In the genomic region with DNA sequence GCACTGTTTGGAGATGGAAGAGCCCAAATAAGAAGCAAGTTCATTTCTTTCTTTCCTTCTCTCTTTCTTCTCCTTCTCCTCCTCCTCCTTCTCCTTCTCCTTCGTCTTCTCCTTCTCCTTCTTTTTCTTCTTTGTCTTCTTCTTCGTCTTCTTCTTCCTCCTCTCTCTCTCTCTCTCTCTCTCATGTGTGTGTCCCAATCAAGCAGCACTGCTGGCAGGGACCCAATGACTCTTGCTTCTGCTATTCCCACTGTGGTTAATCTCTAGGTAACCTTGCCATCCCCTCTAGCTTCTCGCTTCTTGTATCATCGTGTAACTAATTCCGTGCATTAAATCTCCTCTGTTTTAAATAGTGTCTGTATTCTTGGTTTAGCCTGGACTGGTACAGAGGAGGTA, we compare ENCODE assay signal across 1 cellular context.
TF ChIP-seq lines count a peak whose summit lies in the region.

No MANE protein-coding gene starts in this region.

TF ChIP-seq in HepG2, 621 proteins besides CTCF, POLR2A, EP300 and RAD21 (continued from another document):
- TF ChIP-seq, protein P1, sequence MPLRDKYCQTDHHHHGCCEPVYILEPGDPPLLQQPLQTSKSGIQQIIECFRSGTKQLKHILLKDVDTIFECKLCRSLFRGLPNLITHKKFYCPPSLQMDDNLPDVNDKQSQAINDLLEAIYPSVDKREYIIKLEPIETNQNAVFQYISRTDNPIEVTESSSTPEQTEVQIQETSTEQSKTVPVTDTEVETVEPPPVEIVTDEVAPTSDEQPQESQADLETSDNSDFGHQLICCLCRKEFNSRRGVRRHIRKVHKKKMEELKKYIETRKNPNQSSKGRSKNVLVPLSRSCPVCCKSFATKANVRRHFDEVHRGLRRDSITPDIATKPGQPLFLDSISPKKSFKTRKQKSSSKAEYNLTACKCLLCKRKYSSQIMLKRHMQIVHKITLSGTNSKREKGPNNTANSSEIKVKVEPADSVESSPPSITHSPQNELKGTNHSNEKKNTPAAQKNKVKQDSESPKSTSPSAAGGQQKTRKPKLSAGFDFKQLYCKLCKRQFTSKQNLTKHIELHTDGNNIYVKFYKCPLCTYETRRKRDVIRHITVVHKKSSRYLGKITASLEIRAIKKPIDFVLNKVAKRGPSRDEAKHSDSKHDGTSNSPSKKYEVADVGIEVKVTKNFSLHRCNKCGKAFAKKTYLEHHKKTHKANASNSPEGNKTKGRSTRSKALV (CRISPR knock-in tag; IDR thresholded peaks at IDR 0.05), result no peak
- no peak for TF ChIP-seq TCF7L2 (IDR thresholded peaks at IDR 0.05; ENCODE audit: low read depth, low read length)
- no peak for TF ChIP-seq ZNF766 (CRISPR knock-in tag; IDR thresholded peaks at IDR 0.05; ENCODE audit: borderline replicate concordance)
- TF ChIP-seq, protein P2, sequence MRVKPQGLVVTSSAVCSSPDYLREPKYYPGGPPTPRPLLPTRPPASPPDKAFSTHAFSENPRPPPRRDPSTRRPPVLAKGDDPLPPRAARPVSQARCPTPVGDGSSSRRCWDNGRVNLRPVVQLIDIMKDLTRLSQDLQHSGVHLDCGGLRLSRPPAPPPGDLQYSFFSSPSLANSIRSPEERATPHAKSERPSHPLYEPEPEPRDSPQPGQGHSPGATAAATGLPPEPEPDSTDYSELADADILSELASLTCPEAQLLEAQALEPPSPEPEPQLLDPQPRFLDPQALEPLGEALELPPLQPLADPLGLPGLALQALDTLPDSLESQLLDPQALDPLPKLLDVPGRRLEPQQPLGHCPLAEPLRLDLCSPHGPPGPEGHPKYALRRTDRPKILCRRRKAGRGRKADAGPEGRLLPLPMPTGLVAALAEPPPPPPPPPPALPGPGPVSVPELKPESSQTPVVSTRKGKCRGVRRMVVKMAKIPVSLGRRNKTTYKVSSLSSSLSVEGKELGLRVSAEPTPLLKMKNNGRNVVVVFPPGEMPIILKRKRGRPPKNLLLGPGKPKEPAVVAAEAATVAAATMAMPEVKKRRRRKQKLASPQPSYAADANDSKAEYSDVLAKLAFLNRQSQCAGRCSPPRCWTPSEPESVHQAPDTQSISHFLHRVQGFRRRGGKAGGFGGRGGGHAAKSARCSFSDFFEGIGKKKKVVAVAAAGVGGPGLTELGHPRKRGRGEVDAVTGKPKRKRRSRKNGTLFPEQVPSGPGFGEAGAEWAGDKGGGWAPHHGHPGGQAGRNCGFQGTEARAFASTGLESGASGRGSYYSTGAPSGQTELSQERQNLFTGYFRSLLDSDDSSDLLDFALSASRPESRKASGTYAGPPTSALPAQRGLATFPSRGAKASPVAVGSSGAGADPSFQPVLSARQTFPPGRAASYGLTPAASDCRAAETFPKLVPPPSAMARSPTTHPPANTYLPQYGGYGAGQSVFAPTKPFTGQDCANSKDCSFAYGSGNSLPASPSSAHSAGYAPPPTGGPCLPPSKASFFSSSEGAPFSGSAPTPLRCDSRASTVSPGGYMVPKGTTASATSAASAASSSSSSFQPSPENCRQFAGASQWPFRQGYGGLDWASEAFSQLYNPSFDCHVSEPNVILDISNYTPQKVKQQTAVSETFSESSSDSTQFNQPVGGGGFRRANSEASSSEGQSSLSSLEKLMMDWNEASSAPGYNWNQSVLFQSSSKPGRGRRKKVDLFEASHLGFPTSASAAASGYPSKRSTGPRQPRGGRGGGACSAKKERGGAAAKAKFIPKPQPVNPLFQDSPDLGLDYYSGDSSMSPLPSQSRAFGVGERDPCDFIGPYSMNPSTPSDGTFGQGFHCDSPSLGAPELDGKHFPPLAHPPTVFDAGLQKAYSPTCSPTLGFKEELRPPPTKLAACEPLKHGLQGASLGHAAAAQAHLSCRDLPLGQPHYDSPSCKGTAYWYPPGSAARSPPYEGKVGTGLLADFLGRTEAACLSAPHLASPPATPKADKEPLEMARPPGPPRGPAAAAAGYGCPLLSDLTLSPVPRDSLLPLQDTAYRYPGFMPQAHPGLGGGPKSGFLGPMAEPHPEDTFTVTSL (CRISPR knock-in tag; IDR thresholded peaks at IDR 0.05; ENCODE audit: borderline replicate concordance), result no peak
- no peak for TF ChIP-seq ZNF850 (CRISPR knock-in tag; conservative IDR thresholded peaks at IDR 0.05)
- TF ChIP-seq ZNF251 (CRISPR knock-in tag; IDR thresholded peaks at IDR 0.05), result no peak
- TF ChIP-seq ZNF782 (CRISPR knock-in tag; IDR thresholded peaks at IDR 0.05; ENCODE audit: borderline replicate concordance), result no peak
- TF ChIP-seq PRMT3 (CRISPR knock-in tag; IDR thresholded peaks at IDR 0.05; ENCODE audit: borderline replicate concordance, low read depth), result no peak
- no peak for TF ChIP-seq BCL6 (CRISPR knock-in tag; IDR thresholded peaks at IDR 0.05)
- TF ChIP-seq, protein P3, sequence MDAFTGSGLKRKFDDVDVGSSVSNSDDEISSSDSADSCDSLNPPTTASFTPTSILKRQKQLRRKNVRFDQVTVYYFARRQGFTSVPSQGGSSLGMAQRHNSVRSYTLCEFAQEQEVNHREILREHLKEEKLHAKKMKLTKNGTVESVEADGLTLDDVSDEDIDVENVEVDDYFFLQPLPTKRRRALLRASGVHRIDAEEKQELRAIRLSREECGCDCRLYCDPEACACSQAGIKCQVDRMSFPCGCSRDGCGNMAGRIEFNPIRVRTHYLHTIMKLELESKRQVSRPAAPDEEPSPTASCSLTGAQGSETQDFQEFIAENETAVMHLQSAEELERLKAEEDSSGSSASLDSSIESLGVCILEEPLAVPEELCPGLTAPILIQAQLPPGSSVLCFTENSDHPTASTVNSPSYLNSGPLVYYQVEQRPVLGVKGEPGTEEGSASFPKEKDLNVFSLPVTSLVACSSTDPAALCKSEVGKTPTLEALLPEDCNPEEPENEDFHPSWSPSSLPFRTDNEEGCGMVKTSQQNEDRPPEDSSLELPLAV (CRISPR knock-in tag; conservative IDR thresholded peaks at IDR 0.05; ENCODE audit: low read depth), result no peak
- no peak for TF ChIP-seq ZNF556 (CRISPR knock-in tag; IDR thresholded peaks at IDR 0.05; ENCODE audit: borderline replicate concordance)
- no peak for TF ChIP-seq ZMAT3 (CRISPR knock-in tag; conservative IDR thresholded peaks at IDR 0.05)
- TF ChIP-seq, protein P4, sequence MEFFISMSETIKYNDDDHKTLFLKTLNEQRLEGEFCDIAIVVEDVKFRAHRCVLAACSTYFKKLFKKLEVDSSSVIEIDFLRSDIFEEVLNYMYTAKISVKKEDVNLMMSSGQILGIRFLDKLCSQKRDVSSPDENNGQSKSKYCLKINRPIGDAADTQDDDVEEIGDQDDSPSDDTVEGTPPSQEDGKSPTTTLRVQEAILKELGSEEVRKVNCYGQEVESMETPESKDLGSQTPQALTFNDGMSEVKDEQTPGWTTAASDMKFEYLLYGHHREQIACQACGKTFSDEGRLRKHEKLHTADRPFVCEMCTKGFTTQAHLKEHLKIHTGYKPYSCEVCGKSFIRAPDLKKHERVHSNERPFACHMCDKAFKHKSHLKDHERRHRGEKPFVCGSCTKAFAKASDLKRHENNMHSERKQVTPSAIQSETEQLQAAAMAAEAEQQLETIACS (CRISPR knock-in tag; IDR thresholded peaks at IDR 0.05), result no peak
